In the genomic region with DNA sequence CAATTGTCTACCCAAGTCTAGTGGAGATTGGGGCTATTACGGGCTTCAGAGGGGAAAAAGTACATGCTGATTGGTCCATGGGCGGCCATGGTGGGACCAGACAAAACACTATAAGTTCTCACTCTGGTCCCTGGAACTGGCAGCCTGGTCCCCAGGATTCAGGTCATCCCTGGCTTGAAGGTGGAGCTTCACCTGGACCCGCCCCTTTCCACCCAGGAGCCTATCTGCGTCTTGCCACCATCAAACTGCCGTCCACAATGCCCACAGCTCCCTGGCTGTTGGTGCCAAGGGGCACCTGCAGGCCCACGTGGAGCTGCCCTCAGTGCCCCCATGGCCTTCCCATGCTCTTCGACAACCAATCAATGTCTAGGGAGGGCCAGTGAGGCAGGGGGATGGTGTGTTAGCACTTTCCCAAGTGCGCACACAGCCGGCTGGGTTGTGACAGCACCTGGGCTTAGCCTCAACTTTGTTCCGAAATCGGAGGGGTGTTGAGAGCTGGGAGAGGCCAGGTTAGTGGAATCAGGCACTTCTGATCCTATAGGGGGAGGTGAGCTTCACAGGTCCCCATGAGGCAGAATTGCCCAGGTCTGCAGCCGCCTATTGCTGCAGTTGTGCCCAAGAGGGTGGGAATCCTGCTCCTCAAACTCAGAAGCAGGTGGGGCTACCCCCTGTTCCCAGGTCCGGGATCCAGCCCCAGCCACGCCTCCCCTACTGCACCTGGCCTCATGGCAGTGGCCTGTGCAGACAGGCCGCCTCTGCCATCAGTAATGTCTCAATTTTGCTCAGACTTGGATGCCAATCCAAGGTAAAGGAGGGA, we compare ENCODE assay signal across 27 cellular contexts.
"Had no signal": no experiment of that assay in that cellular context is flagged by ENCODE, and none has a peak within 500 bp of the region (broad histone marks: within the 10 kb centered on the region; RNA-seq: fewer than 3 reads in every experiment).

No MANE protein-coding gene starts in this region.

- H3K4me3 ChIP-seq: adrenal gland, breast epithelium, K562, Peyer's patch, SJSA1 had no signal

- H3K4me1 ChIP-seq: adrenal gland, breast epithelium, Peyer's patch, SJSA1 had no signal

- H3K36me3 Mint-ChIP-seq: activated CD4-positive, alpha-beta memory T cell treated with anti-CD3 and anti-CD28 coated beads for 36 hours; activated naive CD8-positive, alpha-beta T cell had no signal

- H3K27me3 ChIP-seq: adrenal gland, breast epithelium, Peyer's patch, SJSA1 had no signal

- H3K27ac Mint-ChIP-seq: activated CD4-positive, alpha-beta memory T cell treated with anti-CD3 and anti-CD28 coated beads for 36 hours; activated CD4-positive, alpha-beta T cell treated with anti-CD3 and anti-CD28 coated beads, Interleukin-2, amount 10 ng/mL, durations not matched to agents 7 days and 5 days; activated naive CD4-positive, alpha-beta T cell treated with anti-CD3 and anti-CD28 coated beads for 36 hours; activated naive CD8-positive, alpha-beta T cell; T-helper 17 cell had no signal

- H3K9me3 ChIP-seq: adrenal gland, Peyer's patch had no signal

- H3K27me3 Mint-ChIP-seq: activated CD4-positive, alpha-beta memory T cell treated with anti-CD3 and anti-CD28 coated beads for 36 hours; activated CD4-positive, alpha-beta T cell treated with anti-CD3 and anti-CD28 coated beads, Interleukin-2, amount 10 ng/mL, durations not matched to agents 7 days and 5 days; activated naive CD8-positive, alpha-beta T cell; T-helper 17 cell had no signal

- DNase-seq: activated CD4-positive, alpha-beta memory T cell treated with anti-CD3 and anti-CD28 coated beads for 36 hours; activated CD4-positive, alpha-beta T cell treated with anti-CD3 and anti-CD28 coated beads, Interleukin-2, amount 10 ng/mL, durations not matched to agents 7 days and 5 days; activated CD4-positive, CD25-positive, alpha-beta regulatory T cell; activated CD8-positive, alpha-beta memory T cell treated with anti-CD3 and anti-CD28 coated beads for 24 hours; activated effector memory CD4-positive, alpha-beta T cell treated with anti-CD3 and anti-CD28 coated beads, Interleukin-2, amount 50 U/mL, for 16 hours; activated naive CD4-positive, alpha-beta T cell treated with anti-CD3 and anti-CD28 coated beads for 36 hours; activated T-cell treated with anti-CD3 and anti-CD28 coated beads, Interleukin-2, amount 50 U/mL, for 4 hours; adrenal gland; anterior cingulate cortex; caudate nucleus; Karpas-422; MM.1S; NCI-H1105; NCI-H1436 treated with DMSO at 0.1 percent for 48 hours; NCI-H187; NCI-H2081; NCI-H446; NCI-H524; SHP77; T-helper 17 cell; T-helper 9 cell had no signal

- ATAC-seq: activated T-cell treated with anti-CD3 and anti-CD28 coated beads, Interleukin-2, amount 50 U/mL, for 4 hours; K562; T-helper 17 cell had no signal

- H3K36me3 ChIP-seq: adrenal gland, breast epithelium, Peyer's patch, SJSA1 had no signal

- H3K4me1 Mint-ChIP-seq: activated CD4-positive, alpha-beta T cell treated with anti-CD3 and anti-CD28 coated beads, Interleukin-2, amount 10 ng/mL, durations not matched to agents 7 days and 5 days; T-helper 17 cell had no signal

- H3K4me3 Mint-ChIP-seq: activated CD4-positive, alpha-beta memory T cell treated with anti-CD3 and anti-CD28 coated beads for 36 hours; activated CD4-positive, alpha-beta T cell treated with anti-CD3 and anti-CD28 coated beads, Interleukin-2, amount 10 ng/mL, durations not matched to agents 7 days and 5 days; activated naive CD4-positive, alpha-beta T cell treated with anti-CD3 and anti-CD28 coated beads for 36 hours; activated naive CD8-positive, alpha-beta T cell; activated T-cell treated with anti-CD3 and anti-CD28 coated beads, Interleukin-2, amount 50 U/mL, for 4 hours; T-helper 17 cell had no signal

- H3K27ac ChIP-seq: adrenal gland, breast epithelium, Peyer's patch, RWPE1, SJSA1 had no signal

- FAIRE-seq: K562 had no signal
